Comparison of ENCODE assay signal across 8 cellular contexts in genomic region chr2:159146930-159147666, GRCh38.
DNase-seq lines count a peak whose midpoint lies in the region; ATAC-seq lines count a peak whose summit lies in the region.

No MANE protein-coding gene starts in this region.

- H3K4me3 ChIP-seq in duodenal mucosa (ENCODE audit: low read depth in 1 of 2, low read length in 2 of 2) (peak overlapping the region; percentile 44 to 50), neuronal stem cell (ENCODE audit: low read length in 2 of 2) (no peak overlapping the region)

- peak overlapping the region; percentile 52 for H2BK12ac ChIP-seq in neuronal stem cell (ENCODE audit: low read length)

- H3K4me2 ChIP-seq in neuronal stem cell (ENCODE audit: insufficient read depth, low read length, poor library complexity, severe bottlenecking), result no peak overlapping the region

- H3K79me1 ChIP-seq in neuronal stem cell (ENCODE audit: low read depth, low read length), result no peaks in the 10 kb centered on the region

- no peak overlapping the region for H3K4ac ChIP-seq in neuronal stem cell (ENCODE audit: low read length)

- H2AK5ac ChIP-seq in neuronal stem cell (ENCODE audit: low read depth, low read length), result peak overlapping the region; percentile 17

- H2BK15ac ChIP-seq in neuronal stem cell (ENCODE audit: low read length), result peak overlapping the region; percentile 50

- H3K27me3 ChIP-seq in duodenal mucosa (ENCODE audit: control insufficient read depth in 1 of 2, insufficient read depth in 2 of 2, low read length in 2 of 2) (no peaks in the 10 kb centered on the region), neuronal stem cell (ENCODE audit: control insufficient read depth in 3 of 3, insufficient read depth in 3 of 3, low read depth in 1 of 3, low read length in 3 of 3) (no peaks in the 10 kb centered on the region)

- ATAC-seq in HG02884 (IDR thresholded peaks at IDR 0.05; ENCODE audit: unreplicated experiment) (no peak), HG02763 (IDR thresholded peaks at IDR 0.05; ENCODE audit: unreplicated experiment) (no peak)

- H3K27ac ChIP-seq in duodenal mucosa (ENCODE audit: low read depth, low read length) (no peak overlapping the region), neuronal stem cell (replicated peaks; ENCODE audit: low read length) (no peak overlapping the region)

- in situ Hi-C loops in G401 (cut with HindIII; ENCODE audit: low sequenced_read_pairs), result no loop called here

- H3K9me3 ChIP-seq in duodenal mucosa (ENCODE audit: control insufficient read depth in 1 of 2, low read length in 2 of 2), result no peaks in the 10 kb centered on the region
- peaks cover 0 to 14% of the 10 kb centered on the region in 2 donors for H3K9me3 ChIP-seq in neuronal stem cell (replicated peaks in 1 of 2; ENCODE audit: control insufficient read depth in 2 of 2, insufficient read depth in 1 of 2, low read depth in 1 of 2, low read length in 2 of 2)

- H2BK120ac ChIP-seq in neuronal stem cell (ENCODE audit: low read depth, low read length), result no peak overlapping the region

- no peak overlapping the region for H4K91ac ChIP-seq in neuronal stem cell (ENCODE audit: low read depth, low read length, poor library complexity)

- no CpG with 5 or more reads among the region's 14 CpGs for WGBS in neuronal stem cell (ENCODE audit: extremely low coverage in 2 of 2, insufficient read length in 2 of 2, insufficient replicate concordance in 1 of 2), 2 donors

- peaks cover 30 to 51% of the 10 kb centered on the region in 2 donors for H3K4me1 ChIP-seq in duodenal mucosa (ENCODE audit: control insufficient read depth in 1 of 2, insufficient read depth in 2 of 2, low read length in 2 of 2)
- H3K4me1 ChIP-seq in neuronal stem cell (ENCODE audit: control insufficient read depth in 2 of 2, insufficient read depth in 1 of 2, low read depth in 1 of 2, low read length in 2 of 2), result peaks cover 14% of the 10 kb centered on the region in 2 donors

- H3K36me3 ChIP-seq in duodenal mucosa (ENCODE audit: control insufficient read depth in 1 of 2, insufficient read depth in 2 of 2, low read length in 2 of 2) (peaks cover 0 to 7% of the 10 kb centered on the region in 2 donors), neuronal stem cell (replicated peaks in 1 of 2; ENCODE audit: control insufficient read depth in 2 of 2, insufficient read depth in 2 of 2, low read length in 2 of 2) (peaks cover 0 to 31% of the 10 kb centered on the region in 2 donors)

- peak overlapping the region; percentile 62 for H3K18ac ChIP-seq in neuronal stem cell (ENCODE audit: low read length)

- no peak overlapping the region for H4K8ac ChIP-seq in neuronal stem cell (ENCODE audit: low read depth, low read length)

- H3K14ac ChIP-seq in neuronal stem cell (ENCODE audit: low read length), result no peak overlapping the region

- H3K23ac ChIP-seq in neuronal stem cell (ENCODE audit: low read depth, low read length, poor library complexity), result no peak overlapping the region

- no peak overlapping the region for H2AFZ ChIP-seq in neuronal stem cell (ENCODE audit: low read length)

- H3K9ac ChIP-seq in duodenal mucosa (ENCODE audit: low read depth in 1 of 2, low read length in 2 of 2) (no peak overlapping the region), neuronal stem cell (ENCODE audit: low read depth, low read length, poor library complexity) (no peak overlapping the region)

- H2BK5ac ChIP-seq in neuronal stem cell (ENCODE audit: low read length), result no peak overlapping the region

- DNase-seq in G401 (ENCODE audit: low spot score) (peak; percentile 54), NCI-H146 treated with DMSO at 0.1 percent for 48 hours (lab: John Stamatoyannopoulos, UW; ENCODE audit: unreplicated experiment) (peak; percentile 3), neuronal stem cell (ENCODE audit: low spot score) (no peak)
- no peak for DNase-seq in activated effector memory CD4-positive, alpha-beta T cell treated with anti-CD3 and anti-CD28 coated beads, Interleukin-2, amount 50 U/mL, for 16 hours
- no peak for DNase-seq in stimulated activated CD4-positive, alpha-beta T cell treated with anti-CD3 and anti-CD28 coated beads, Interleukin-1b, Interleukin-23, amount 100 ng/mL, for 48 hours

Comparison
In these comparisons a context has a peak if more than half of its experiments do, and no peak if none do; other contexts are left out.
1. DNase-seq: peak in G401 (single experiment) and NCI-H146 treated with DMSO at 0.1 percent for 48 hours (single experiment); none in neuronal stem cell (single experiment), activated effector memory CD4-positive, alpha-beta T cell treated with anti-CD3 and anti-CD28 coated beads, Interleukin-2, amount 50 U/mL, for 16 hours (single experiment) and stimulated activated CD4-positive, alpha-beta T cell treated with anti-CD3 and anti-CD28 coated beads, Interleukin-1b, Interleukin-23, amount 100 ng/mL, for 48 hours (single experiment).
2. H3K4me3 ChIP-seq: peak in duodenal mucosa (2 of 2); none in neuronal stem cell (0 of 2).